In the genomic region with DNA sequence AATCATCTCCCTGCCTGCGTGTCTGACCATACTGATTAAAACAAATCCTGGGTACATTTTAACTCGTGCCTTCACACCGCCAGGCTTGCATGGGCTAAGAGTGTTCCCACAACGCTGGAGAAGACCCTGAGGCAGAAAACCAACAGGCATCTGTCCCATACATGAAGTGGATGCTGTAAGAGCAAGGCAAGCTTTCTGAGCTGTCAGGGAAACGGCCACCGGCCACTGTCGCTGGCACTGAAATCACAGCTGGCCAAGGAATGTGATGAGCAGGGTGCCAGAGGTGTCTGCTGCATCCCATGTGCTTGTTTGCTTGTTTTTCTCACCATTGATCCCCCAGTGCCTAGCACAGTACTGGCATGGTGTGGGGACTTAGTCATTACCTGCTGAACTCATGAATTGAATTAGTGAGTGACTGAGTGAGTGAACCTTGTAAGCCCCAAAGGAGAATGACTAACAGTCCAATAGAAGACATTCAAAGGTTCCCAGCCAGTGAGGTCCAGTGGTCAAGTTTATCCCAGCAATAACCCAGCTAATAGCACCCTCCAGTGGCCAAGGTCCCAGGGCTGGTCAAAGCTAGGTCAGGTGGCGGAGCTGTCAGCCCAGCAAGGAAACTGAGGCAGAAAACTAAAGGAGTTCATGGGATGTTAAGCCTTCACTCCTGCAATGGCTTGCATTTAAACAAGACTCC, we compare ENCODE assay signal across 1 cellular context.
TF ChIP-seq lines count a peak whose summit lies in the region.

No MANE protein-coding gene starts in this region.

TF ChIP-seq in H1, 55 proteins besides CTCF, POLR2A, EP300 and RAD21 (continued from another document):
- TF ChIP-seq, protein P1, sequence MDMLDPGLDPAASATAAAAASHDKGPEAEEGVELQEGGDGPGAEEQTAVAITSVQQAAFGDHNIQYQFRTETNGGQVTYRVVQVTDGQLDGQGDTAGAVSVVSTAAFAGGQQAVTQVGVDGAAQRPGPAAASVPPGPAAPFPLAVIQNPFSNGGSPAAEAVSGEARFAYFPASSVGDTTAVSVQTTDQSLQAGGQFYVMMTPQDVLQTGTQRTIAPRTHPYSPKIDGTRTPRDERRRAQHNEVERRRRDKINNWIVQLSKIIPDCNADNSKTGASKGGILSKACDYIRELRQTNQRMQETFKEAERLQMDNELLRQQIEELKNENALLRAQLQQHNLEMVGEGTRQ (IDR thresholded peaks at IDR 0.05; ENCODE audit: low read length): peak; percentile 14; the same call in 1 of the 2 replicates
- no peak for TF ChIP-seq NANOG (IDR thresholded peaks at IDR 0.05; ENCODE audit: insufficient read depth, low read depth, low read length, poor library complexity, severe bottlenecking)
- TF ChIP-seq YY1 (IDR thresholded peaks at IDR 0.05; ENCODE audit: low read depth, low read length): no peak
